ENCODE assay signal across 23 cellular contexts in the genomic region with DNA sequence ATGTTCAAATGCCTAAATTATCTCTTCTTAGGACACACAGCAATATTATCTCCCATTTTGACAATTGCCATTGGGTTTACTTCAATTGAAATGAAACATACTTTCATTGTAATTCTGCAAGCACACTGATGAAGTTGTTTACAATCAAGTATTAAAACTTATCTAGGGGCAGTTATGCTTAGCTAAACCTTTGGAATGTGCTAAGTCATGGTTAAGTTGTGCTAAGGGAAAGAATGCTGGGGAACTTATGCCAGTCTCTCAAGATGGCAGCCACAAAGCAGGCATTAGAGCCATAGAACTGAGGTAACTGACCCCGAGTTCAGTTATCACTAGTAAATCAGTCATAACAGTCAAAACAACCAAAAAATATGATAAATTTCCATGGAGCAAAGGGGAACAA. TPM values are rescaled to one million over a fixed set of nuclear protein-coding genes. Genes with fewer than 3 reads are reported as not detected.
DNase-seq lines count a peak whose midpoint lies in the region; ATAC-seq, FAIRE-seq and TF ChIP-seq lines count a peak whose summit lies in the region.
"Had no signal": no experiment of that assay in that cellular context is flagged by ENCODE, and none has a peak within 500 bp of the region (broad histone marks: within the 10 kb centered on the region; RNA-seq: fewer than 3 reads in every experiment).

No MANE protein-coding gene starts in this region.

- H4K20me1 ChIP-seq in SK-N-SH (ENCODE audit: insufficient read depth) = no peaks in the 10 kb centered on the region

- peak overlapping the region; percentile 54; the same call in 1 of the 2 replicates for H2AFZ ChIP-seq in SK-N-SH (ENCODE audit: low read depth)

- TF ChIP-seq EP300 in SK-N-SH (IDR thresholded peaks at IDR 0.05; ENCODE audit: borderline replicate concordance in 1 of 2, low read depth in 1 of 2, low read length in 1 of 2) (no peak), transverse colon (IDR thresholded peaks at IDR 0.05; ENCODE audit: low read depth) (no peak)

- ATAC-seq in SK-N-SH treated with all-trans-retinoic acid at 6 μM for 48 hours = no peak
- no peak for ATAC-seq in HG03457 (IDR thresholded peaks at IDR 0.05; ENCODE audit: unreplicated experiment)
- no peak for ATAC-seq in effector memory CD8-positive, alpha-beta T cell (replicated peaks)
- ATAC-seq: gastrocnemius medialis; stimulated activated effector memory CD8-positive, alpha-beta T cell treated with anti-CD3 and anti-CD28 coated beads, Interleukin-12 subunit alpha, Interleukin-12 subunit beta, amount 100 ng/mL, for 72 hours had no signal

- TF ChIP-seq RAD21 in SK-N-SH (IDR thresholded peaks at IDR 0.05; ENCODE audit: low read length) = no peak

- H3K4me3 ChIP-seq in SK-N-SH (ENCODE audit: low read depth in 2 of 2, low read length in 1 of 2) (no peak overlapping the region), cardiac fibroblast (replicated peaks in 1 of 2; ENCODE audit: low read depth in 2 of 2, low read length in 2 of 2) (no peak overlapping the region), kidney (ENCODE audit: low read length in 2 of 2) (no peak overlapping the region), transverse colon (no peak overlapping the region)
- H3K4me3 ChIP-seq: ascending aorta, gastrocnemius medialis, skin epidermis, tibial artery had no signal

- in situ Hi-C loops in transverse colon (cut with MboI; ENCODE audit: low pct_ligation_motif_present in 1 of 4, low pct_unique_long_range_greater_than_20kb in 1 of 4, low sequenced_read_pairs in 3 of 4) = no loop called here

- CTCF ChIA-PET in SK-N-SH (lab: Yijun Ruan, JAX) = interaction anchor here (0.7 kb wide), 1 partner anchor 12 kb away, joined by 3 read pairs; no protein-coding TSS in a partner anchor

- no peaks in the 10 kb centered on the region for H3K9me2 ChIP-seq in SK-N-SH

- H3K27ac Mint-ChIP-seq in effector memory CD8-positive, alpha-beta T cell = no peak overlapping the region
- H3K27ac Mint-ChIP-seq: CD8-positive, alpha-beta memory T cell; stimulated activated effector memory CD8-positive, alpha-beta T cell treated with anti-CD3 and anti-CD28 coated beads, Interleukin-12 subunit alpha, Interleukin-12 subunit beta, amount 100 ng/mL, for 72 hours had no signal

- DNase-seq in SK-N-SH (no peak), cardiac fibroblast (ENCODE audit: low read depth in 2 of 2) (peak; percentile 60 to 73), kidney (no peak), transverse colon (no peak), HuH-7 (ENCODE audit: low spot score) (no peak)
- DNase-seq in effector memory CD8-positive, alpha-beta T cell = no peak
- DNase-seq: activated gamma-delta T cell treated with Interleukin-2 at 50 U/mL for 16 hours; CD8-positive, alpha-beta memory T cell; dermis blood vessel endothelial cell; gastrocnemius medialis; midbrain; NCI-H1417 treated with DMSO at 0.1 percent for 48 hours; SHP77 treated with DMSO at 0.1 percent for 48 hours; T1000; tibial artery had no signal

- no peaks in the 10 kb centered on the region for H3K79me2 ChIP-seq in SK-N-SH (ENCODE audit: insufficient read depth)

- no peak for FAIRE-seq in kidney (lab: Jason Lieb, UNC)
- FAIRE-seq: G401.6 had no signal

- TF ChIP-seq CTCF in SK-N-SH (IDR thresholded peaks at IDR 0.05) = no peak
- TF ChIP-seq CTCF in cardiac fibroblast (IDR thresholded peaks at IDR 0.05; ENCODE audit: low read depth, low read length) = no peak
- TF ChIP-seq CTCF in kidney (IDR thresholded peaks at IDR 0.05; ENCODE audit: borderline replicate concordance, extremely low read depth, insufficient read depth) = no peak
- no peak for TF ChIP-seq CTCF in transverse colon (IDR thresholded peaks at IDR 0.05)

- H3K4me1 ChIP-seq in SK-N-SH (ENCODE audit: control insufficient read depth in 1 of 2, insufficient read depth in 2 of 2, low read depth in 1 of 2, low read length in 1 of 2) = peaks cover 3 to 25% of the 10 kb centered on the region in 2 experiments
- H3K4me1 ChIP-seq in kidney (ENCODE audit: control insufficient read depth in 1 of 2, insufficient read depth in 1 of 2, low read depth in 1 of 2, low read length in 2 of 2) = peaks cover 0 to 2% of the 10 kb centered on the region in 2 donors
- H3K4me1 ChIP-seq in transverse colon = peaks cover 0 to 24% (median 9%) of the 10 kb centered on the region in 4 donors
- H3K4me1 ChIP-seq: ascending aorta, gastrocnemius medialis had no signal

- H3K36me3 Mint-ChIP-seq in effector memory CD8-positive, alpha-beta T cell (ENCODE audit: insufficient read depth) = no peaks in the 10 kb centered on the region
- H3K36me3 Mint-ChIP-seq: CD8-positive, alpha-beta memory T cell; stimulated activated effector memory CD8-positive, alpha-beta T cell treated with anti-CD3 and anti-CD28 coated beads, Interleukin-12 subunit alpha, Interleukin-12 subunit beta, amount 100 ng/mL, for 72 hours had no signal

- intact Hi-C loops in kidney (cut with DNase I) (no loop called here), transverse colon (cut with DNase I; ENCODE audit: low total_unique reads) (no loop called here)

- H3K27me3 Mint-ChIP-seq in effector memory CD8-positive, alpha-beta T cell = peaks cover 17 to 18% of the 10 kb centered on the region in 2 donors

- POLR2A ChIA-PET in SK-N-SH (lab: Yijun Ruan, JAX) = no interaction called here

- no peak overlapping the region for H3K4me3 Mint-ChIP-seq in effector memory CD8-positive, alpha-beta T cell
- H3K4me3 Mint-ChIP-seq: CD8-positive, alpha-beta memory T cell; stimulated activated effector memory CD8-positive, alpha-beta T cell treated with anti-CD3 and anti-CD28 coated beads, Interleukin-12 subunit alpha, Interleukin-12 subunit beta, amount 100 ng/mL, for 72 hours had no signal

- no peak overlapping the region for H3K4me2 ChIP-seq in SK-N-SH
- H3K4me2 ChIP-seq: KMS-11 had no signal

- H3K9me3 ChIP-seq in SK-N-SH = no peaks in the 10 kb centered on the region
- H3K9me3 ChIP-seq in kidney (ENCODE audit: control insufficient read depth in 1 of 2, low read length in 2 of 2) = no peaks in the 10 kb centered on the region
- no peaks in the 10 kb centered on the region for H3K9me3 ChIP-seq in transverse colon
- H3K9me3 ChIP-seq: ascending aorta, gastrocnemius medialis, tibial artery had no signal

- no peak for TF ChIP-seq POLR2A in transverse colon (IDR thresholded peaks at IDR 0.05)

- no peaks in the 10 kb centered on the region for H3K4me1 Mint-ChIP-seq in effector memory CD8-positive, alpha-beta T cell (ENCODE audit: low read depth in 2 of 2)
- H3K4me1 Mint-ChIP-seq: CD8-positive, alpha-beta memory T cell had no signal

- H3K27ac ChIP-seq in SK-N-SH (ENCODE audit: low read depth in 2 of 2, low read length in 1 of 2) (no peak overlapping the region), kidney (ENCODE audit: low read depth in 2 of 2, low read length in 2 of 2) (peak overlapping the region; percentile 8 to 32), transverse colon (peak overlapping the region; percentile 42 to 73 (median 64))
- H3K27ac ChIP-seq: 22Rv1, ascending aorta, gastrocnemius medialis, KMS-11, skin epidermis, tibial artery had no signal

- no peaks in the 10 kb centered on the region for H3K9me3 Mint-ChIP-seq in effector memory CD8-positive, alpha-beta T cell
- H3K9me3 Mint-ChIP-seq: stimulated activated effector memory CD8-positive, alpha-beta T cell treated with anti-CD3 and anti-CD28 coated beads, Interleukin-12 subunit alpha, Interleukin-12 subunit beta, amount 100 ng/mL, for 72 hours had no signal

- H3K27me3 ChIP-seq in SK-N-SH (ENCODE audit: insufficient read depth) (no peaks in the 10 kb centered on the region), transverse colon (no peaks in the 10 kb centered on the region)
- H3K27me3 ChIP-seq: ascending aorta, gastrocnemius medialis, tibial artery had no signal

- H3K9ac ChIP-seq in SK-N-SH = no peak overlapping the region
- no peak overlapping the region for H3K9ac ChIP-seq in kidney (ENCODE audit: low read length in 2 of 2)
- H3K9ac ChIP-seq: KMS-11 had no signal

- H3F3A ChIP-seq in SK-N-SH (replicated peaks; ENCODE audit: insufficient read depth) = peaks cover 7% of the 10 kb centered on the region

- WGBS in SK-N-SH (ENCODE audit: low lambda C conversion rate) = 89% methylated on average over 1 of the region's 1 CpG
- 76 to 90% methylated on average over 1 of the region's 1 CpG for WGBS in transverse colon (ENCODE audit: low coverage in 1 of 2), 2 donors

- H3K36me3 ChIP-seq in SK-N-SH (replicated peaks in 1 of 2; ENCODE audit: control insufficient read depth in 1 of 2, insufficient read depth in 2 of 2, low read length in 1 of 2) (no peaks in the 10 kb centered on the region), kidney (ENCODE audit: control insufficient read depth in 1 of 2, insufficient read depth in 2 of 2, low read length in 2 of 2) (no peaks in the 10 kb centered on the region), transverse colon (no peaks in the 10 kb centered on the region)
- H3K36me3 ChIP-seq: ascending aorta, gastrocnemius medialis, tibial artery had no signal

TF ChIP-seq in SK-N-SH, 30 proteins besides CTCF, POLR2A, EP300 and RAD21 (continues in another document):
- TF ChIP-seq GABPA (IDR thresholded peaks at IDR 0.05; ENCODE audit: low read depth) (no peak), NFIC (IDR thresholded peaks at IDR 0.05; ENCODE audit: borderline replicate concordance) (no peak), POLR2AphosphoS5 (IDR thresholded peaks at IDR 0.05; ENCODE audit: low read depth, low read length) (no peak), SMC3 (IDR thresholded peaks at IDR 0.05; ENCODE audit: low read depth, low read length) (no peak), FOSL2 (IDR thresholded peaks at IDR 0.05; ENCODE audit: borderline replicate concordance, low read depth) (no peak)

TF ChIP-seq in SK-N-SH treated with all-trans-retinoic acid at 6 μM for 48 hours, 23 proteins besides CTCF, POLR2A, EP300 and RAD21 (continues in another document):
- TF ChIP-seq RARB (CRISPR knock-in tag; IDR thresholded peaks at IDR 0.05) (no peak), ZFP3 (CRISPR knock-in tag; IDR thresholded peaks at IDR 0.05) (no peak), ZC3H10 (CRISPR knock-in tag; IDR thresholded peaks at IDR 0.05) (no peak), OSR1 (CRISPR knock-in tag; IDR thresholded peaks at IDR 0.05) (no peak)
- TF ChIP-seq, protein P1, sequence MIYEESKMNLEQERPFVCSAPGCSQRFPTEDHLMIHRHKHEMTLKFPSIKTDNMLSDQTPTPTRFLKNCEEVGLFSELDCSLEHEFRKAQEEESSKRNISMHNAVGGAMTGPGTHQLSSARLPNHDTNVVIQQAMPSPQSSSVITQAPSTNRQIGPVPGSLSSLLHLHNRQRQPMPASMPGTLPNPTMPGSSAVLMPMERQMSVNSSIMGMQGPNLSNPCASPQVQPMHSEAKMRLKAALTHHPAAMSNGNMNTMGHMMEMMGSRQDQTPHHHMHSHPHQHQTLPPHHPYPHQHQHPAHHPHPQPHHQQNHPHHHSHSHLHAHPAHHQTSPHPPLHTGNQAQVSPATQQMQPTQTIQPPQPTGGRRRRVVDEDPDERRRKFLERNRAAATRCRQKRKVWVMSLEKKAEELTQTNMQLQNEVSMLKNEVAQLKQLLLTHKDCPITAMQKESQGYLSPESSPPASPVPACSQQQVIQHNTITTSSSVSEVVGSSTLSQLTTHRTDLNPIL (CRISPR knock-in tag; IDR thresholded peaks at IDR 0.05; ENCODE audit: low read depth) = no peak

RNA-seq across cellular contexts. Expression of a gene that starts 59.1 kb away (rescaled TPM):
- polyA plus RNA-seq in SK-N-SH (2012; rRNA removed) = 443 and 528 TPM in 2 replicates
- polyA plus RNA-seq in SK-N-SH (2012; cell fraction: cytosol; rRNA removed) = 569 and 615 TPM in 2 replicates
- 256 and 330 TPM in 2 replicates for polyA plus RNA-seq in SK-N-SH (2012; cell fraction: nucleus; rRNA removed)
- total RNA-seq in kidney = 41.0 TPM
- polyA plus RNA-seq in kidney (ENCODE audit: insufficient read depth, low read depth, low replicate concordance) = 13.1 TPM
- total RNA-seq in transverse colon = 10 to 100 TPM; 10.5 to 71.8 (median 31.5) TPM

Comparison
In these comparisons a context has a peak if more than half of its experiments do, and no peak if none do; other contexts are left out.
1. DNase-seq: peak in cardiac fibroblast (2 of 2); none in SK-N-SH (single experiment), kidney (single experiment), transverse colon (single experiment), effector memory CD8-positive, alpha-beta T cell (0 of 3) and HuH-7 (single experiment).
2. H3K27ac ChIP-seq: peak in kidney (2 of 2) and transverse colon (4 of 4); none in SK-N-SH (0 of 2).